In genomic region chr13:112204376-112204775, GRCh38 we compare ENCODE assay signal across 27 cellular contexts.
A peak's percentile ranks its signal among the peaks of the same experiment; 100 is the strongest.
DNase-seq lines count a peak whose midpoint lies in the region; ATAC-seq and TF ChIP-seq lines count a peak whose summit lies in the region.
"Had no signal": no experiment of that assay in that cellular context is flagged by ENCODE, and none has a peak within 500 bp of the region (broad histone marks: within the 10 kb centered on the region; RNA-seq: fewer than 3 reads in every experiment).

No MANE protein-coding gene starts in this region.

- no peaks in the 10 kb centered on the region for H3K9me3 ChIP-seq in upper lobe of right lung
- H3K9me3 ChIP-seq: ascending aorta, HAP-1, MG63, thoracic aorta, vagina had no signal

- DNase-seq in NCI-H526 (lab: John Stamatoyannopoulos, UW) (peak; percentile 26 to 43), NCI-H526 treated with DMSO at 0.1 percent for 48 hours (lab: John Stamatoyannopoulos, UW) (no peak), astrocyte of the hippocampus (ENCODE audit: low read depth, low spot score) (peak; percentile 4), left lobe of liver (ENCODE audit: low spot score) (no peak), upper lobe of right lung (no peak), kidney tubule cell (ENCODE audit: low spot score) (no peak), NCI-H187 (lab: John Stamatoyannopoulos, UW) (no peak)
- DNase-seq: activated CD4-positive, alpha-beta T cell treated with anti-CD3 and anti-CD28 coated beads for 48 hours; activated CD8-positive, alpha-beta memory T cell treated with anti-CD3 and anti-CD28 coated beads for 24 hours; activated effector memory CD4-positive, alpha-beta T cell treated with Interleukin-2 at 50 U/mL for 16 hours; activated naive CD8-positive, alpha-beta T cell treated with anti-CD3 and anti-CD28 coated beads, Interleukin-2, amount 10 ng/mL, durations not matched to agents 7 days and 5 days; CD4-positive, alpha-beta memory T cell; KG1; MG63; NCI-H1436 treated with DMSO at 0.1 percent for 48 hours; NCI-H2171 treated with DMSO at 0.1 percent for 48 hours; NCI-H524 treated with DMSO at 0.1 percent for 48 hours; nucleus accumbens; PC-9; stimulated activated naive CD8-positive, alpha-beta T cell treated with anti-CD3 and anti-CD28 coated beads, Interleukin-15, Interleukin-2, amounts not matched to agents 100 U/mL and 50 U/mL, for 24 hours; T-helper 2 cell had no signal

- TF ChIP-seq CTCF in upper lobe of right lung (IDR thresholded peaks at IDR 0.05), result no peak

- H3K27me3 ChIP-seq in upper lobe of right lung, result peaks cover 45% of the 10 kb centered on the region
- H3K27me3 ChIP-seq: ascending aorta, vagina had no signal

- H3K27ac ChIP-seq in upper lobe of right lung, result no peak overlapping the region
- H3K27ac ChIP-seq: ascending aorta, PC-9, thoracic aorta, vagina had no signal

- ATAC-seq in left lobe of liver, result peak; percentile 8
- ATAC-seq in upper lobe of right lung, result peak; percentile 8
- no peak for ATAC-seq in GM19035 (IDR thresholded peaks at IDR 0.05; ENCODE audit: unreplicated experiment)
- ATAC-seq: SK-N-SH treated with all-trans-retinoic acid at 6 μM for 48 hours; stimulated activated naive CD8-positive, alpha-beta T cell treated with anti-CD3 and anti-CD28 coated beads, Interleukin-15, Interleukin-2, amounts not matched to agents 100 U/mL and 50 U/mL, for 24 hours had no signal

- no peaks in the 10 kb centered on the region for H3K36me3 ChIP-seq in upper lobe of right lung
- H3K36me3 ChIP-seq: ascending aorta, HAP-1, MG63, thoracic aorta, vagina had no signal

- intact Hi-C loops in upper lobe of right lung (cut with DNase I), result no loop called here

- H3K4me1 ChIP-seq in upper lobe of right lung, result no peaks in the 10 kb centered on the region
- H3K4me1 ChIP-seq: ascending aorta, HAP-1, vagina had no signal

- no peak overlapping the region for H3K4me3 ChIP-seq in upper lobe of right lung
- H3K4me3 ChIP-seq: ascending aorta, HAP-1, MG63, PC-9, vagina had no signal

Comparison
In these comparisons a context has a peak if more than half of its experiments do, and no peak if none do; other contexts are left out.
1. DNase-seq: peak in NCI-H526 (2 of 2) and astrocyte of the hippocampus (single experiment); none in NCI-H526 treated with DMSO at 0.1 percent for 48 hours (single experiment), left lobe of liver (single experiment), upper lobe of right lung (single experiment), kidney tubule cell (single experiment) and NCI-H187 (0 of 2).